In the genomic region with DNA sequence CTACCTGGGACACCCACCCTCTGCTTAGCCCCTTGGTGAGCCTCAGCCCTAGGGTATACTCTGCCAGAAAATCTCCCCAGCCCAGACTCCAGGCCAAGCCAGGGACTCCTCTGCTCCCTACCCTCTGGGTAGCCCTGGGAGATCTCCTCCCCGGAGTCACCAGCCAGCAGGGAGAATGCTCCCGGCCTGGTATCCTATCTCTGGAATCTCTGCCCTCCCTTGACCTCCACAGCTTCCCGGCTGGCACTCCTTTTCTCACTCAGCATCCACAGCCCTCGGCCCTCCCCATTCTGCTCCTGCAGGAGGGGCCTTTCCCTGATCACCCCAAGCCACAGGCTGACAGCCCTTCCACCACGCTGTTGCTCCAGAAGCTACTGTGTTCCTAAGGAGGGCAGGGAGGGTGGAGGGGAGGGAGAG, we compare ENCODE assay signal across 1 cellular context.
TF ChIP-seq lines count a peak whose summit lies in the region.

No MANE protein-coding gene starts in this region.

TF ChIP-seq in HepG2, 621 proteins besides CTCF, POLR2A, EP300 and RAD21 (continues in another document):
- TF ChIP-seq, protein P1, sequence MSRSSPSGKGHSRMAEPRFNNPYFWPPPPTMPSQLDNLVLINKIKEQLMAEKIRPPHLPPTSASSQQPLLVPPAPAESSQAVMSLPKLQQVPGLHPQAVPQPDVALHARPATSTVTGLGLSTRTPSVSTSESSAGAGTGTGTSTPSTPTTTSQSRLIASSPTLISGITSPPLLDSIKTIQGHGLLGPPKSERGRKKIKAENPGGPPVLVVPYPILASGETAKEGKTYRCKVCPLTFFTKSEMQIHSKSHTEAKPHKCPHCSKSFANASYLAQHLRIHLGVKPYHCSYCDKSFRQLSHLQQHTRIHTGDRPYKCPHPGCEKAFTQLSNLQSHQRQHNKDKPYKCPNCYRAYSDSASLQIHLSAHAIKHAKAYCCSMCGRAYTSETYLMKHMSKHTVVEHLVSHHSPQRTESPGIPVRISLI (CRISPR knock-in tag; IDR thresholded peaks at IDR 0.05; ENCODE audit: borderline replicate concordance): no peak
- TF ChIP-seq, protein P2, sequence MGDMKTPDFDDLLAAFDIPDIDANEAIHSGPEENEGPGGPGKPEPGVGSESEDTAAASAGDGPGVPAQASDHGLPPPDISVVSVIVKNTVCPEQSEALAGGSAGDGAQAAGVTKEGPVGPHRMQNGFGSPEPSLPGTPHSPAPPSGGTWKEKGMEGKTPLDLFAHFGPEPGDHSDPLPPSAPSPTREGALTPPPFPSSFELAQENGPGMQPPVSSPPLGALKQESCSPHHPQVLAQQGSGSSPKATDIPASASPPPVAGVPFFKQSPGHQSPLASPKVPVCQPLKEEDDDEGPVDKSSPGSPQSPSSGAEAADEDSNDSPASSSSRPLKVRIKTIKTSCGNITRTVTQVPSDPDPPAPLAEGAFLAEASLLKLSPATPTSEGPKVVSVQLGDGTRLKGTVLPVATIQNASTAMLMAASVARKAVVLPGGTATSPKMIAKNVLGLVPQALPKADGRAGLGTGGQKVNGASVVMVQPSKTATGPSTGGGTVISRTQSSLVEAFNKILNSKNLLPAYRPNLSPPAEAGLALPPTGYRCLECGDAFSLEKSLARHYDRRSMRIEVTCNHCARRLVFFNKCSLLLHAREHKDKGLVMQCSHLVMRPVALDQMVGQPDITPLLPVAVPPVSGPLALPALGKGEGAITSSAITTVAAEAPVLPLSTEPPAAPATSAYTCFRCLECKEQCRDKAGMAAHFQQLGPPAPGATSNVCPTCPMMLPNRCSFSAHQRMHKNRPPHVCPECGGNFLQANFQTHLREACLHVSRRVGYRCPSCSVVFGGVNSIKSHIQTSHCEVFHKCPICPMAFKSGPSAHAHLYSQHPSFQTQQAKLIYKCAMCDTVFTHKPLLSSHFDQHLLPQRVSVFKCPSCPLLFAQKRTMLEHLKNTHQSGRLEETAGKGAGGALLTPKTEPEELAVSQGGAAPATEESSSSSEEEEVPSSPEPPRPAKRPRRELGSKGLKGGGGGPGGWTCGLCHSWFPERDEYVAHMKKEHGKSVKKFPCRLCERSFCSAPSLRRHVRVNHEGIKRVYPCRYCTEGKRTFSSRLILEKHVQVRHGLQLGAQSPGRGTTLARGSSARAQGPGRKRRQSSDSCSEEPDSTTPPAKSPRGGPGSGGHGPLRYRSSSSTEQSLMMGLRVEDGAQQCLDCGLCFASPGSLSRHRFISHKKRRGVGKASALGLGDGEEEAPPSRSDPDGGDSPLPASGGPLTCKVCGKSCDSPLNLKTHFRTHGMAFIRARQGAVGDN (CRISPR knock-in tag; IDR thresholded peaks at IDR 0.05): peak; percentile 15; the same call in 1 of the 2 replicates
- TF ChIP-seq, protein P3, sequence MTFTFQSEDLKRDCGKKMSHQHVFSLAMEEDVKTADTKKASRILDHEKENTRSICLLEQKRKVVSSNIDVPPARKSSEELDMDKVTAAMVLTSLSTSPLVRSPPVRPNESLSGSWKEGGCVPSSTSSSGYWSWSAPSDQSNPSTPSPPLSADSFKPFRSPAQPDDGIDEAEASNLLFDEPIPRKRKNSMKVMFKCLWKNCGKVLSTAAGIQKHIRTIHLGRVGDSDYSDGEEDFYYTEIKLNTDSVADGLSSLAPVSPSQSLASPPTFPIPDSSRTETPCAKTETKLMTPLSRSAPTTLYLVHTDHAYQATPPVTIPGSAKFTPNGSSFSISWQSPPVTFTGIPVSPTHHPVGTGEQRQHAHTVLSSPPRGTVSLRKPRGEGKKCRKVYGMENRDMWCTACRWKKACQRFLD (CRISPR knock-in tag; IDR thresholded peaks at IDR 0.05; ENCODE audit: borderline replicate concordance): 0 out of 2 replicates have a peak, but pooled peaks have one; percentile 9
- no peak for TF ChIP-seq ZNF83 (CRISPR knock-in tag; IDR thresholded peaks at IDR 0.05; ENCODE audit: borderline replicate concordance)
- TF ChIP-seq ZMYM3 (CRISPR knock-in tag; IDR thresholded peaks at IDR 0.05): no peak
- 0 out of 2 replicates have a peak, but pooled peaks have one; percentile 40 for TF ChIP-seq NR2F2 (IDR thresholded peaks at IDR 0.05; ENCODE audit: borderline replicate concordance, low read depth)
- peak; percentile 15; the same call in 1 of the 2 replicates for TF ChIP-seq ZNF746 (CRISPR knock-in tag; IDR thresholded peaks at IDR 0.05)
- TF ChIP-seq RARA (CRISPR knock-in tag; IDR thresholded peaks at IDR 0.05): peak; percentile 46; the same call in 1 of the 2 replicates
- 0 out of 2 replicates have a peak, but pooled peaks have one; percentile 29 for TF ChIP-seq ZNF598 (CRISPR knock-in tag; IDR thresholded peaks at IDR 0.05; ENCODE audit: borderline replicate concordance)
- TF ChIP-seq, protein P4, sequence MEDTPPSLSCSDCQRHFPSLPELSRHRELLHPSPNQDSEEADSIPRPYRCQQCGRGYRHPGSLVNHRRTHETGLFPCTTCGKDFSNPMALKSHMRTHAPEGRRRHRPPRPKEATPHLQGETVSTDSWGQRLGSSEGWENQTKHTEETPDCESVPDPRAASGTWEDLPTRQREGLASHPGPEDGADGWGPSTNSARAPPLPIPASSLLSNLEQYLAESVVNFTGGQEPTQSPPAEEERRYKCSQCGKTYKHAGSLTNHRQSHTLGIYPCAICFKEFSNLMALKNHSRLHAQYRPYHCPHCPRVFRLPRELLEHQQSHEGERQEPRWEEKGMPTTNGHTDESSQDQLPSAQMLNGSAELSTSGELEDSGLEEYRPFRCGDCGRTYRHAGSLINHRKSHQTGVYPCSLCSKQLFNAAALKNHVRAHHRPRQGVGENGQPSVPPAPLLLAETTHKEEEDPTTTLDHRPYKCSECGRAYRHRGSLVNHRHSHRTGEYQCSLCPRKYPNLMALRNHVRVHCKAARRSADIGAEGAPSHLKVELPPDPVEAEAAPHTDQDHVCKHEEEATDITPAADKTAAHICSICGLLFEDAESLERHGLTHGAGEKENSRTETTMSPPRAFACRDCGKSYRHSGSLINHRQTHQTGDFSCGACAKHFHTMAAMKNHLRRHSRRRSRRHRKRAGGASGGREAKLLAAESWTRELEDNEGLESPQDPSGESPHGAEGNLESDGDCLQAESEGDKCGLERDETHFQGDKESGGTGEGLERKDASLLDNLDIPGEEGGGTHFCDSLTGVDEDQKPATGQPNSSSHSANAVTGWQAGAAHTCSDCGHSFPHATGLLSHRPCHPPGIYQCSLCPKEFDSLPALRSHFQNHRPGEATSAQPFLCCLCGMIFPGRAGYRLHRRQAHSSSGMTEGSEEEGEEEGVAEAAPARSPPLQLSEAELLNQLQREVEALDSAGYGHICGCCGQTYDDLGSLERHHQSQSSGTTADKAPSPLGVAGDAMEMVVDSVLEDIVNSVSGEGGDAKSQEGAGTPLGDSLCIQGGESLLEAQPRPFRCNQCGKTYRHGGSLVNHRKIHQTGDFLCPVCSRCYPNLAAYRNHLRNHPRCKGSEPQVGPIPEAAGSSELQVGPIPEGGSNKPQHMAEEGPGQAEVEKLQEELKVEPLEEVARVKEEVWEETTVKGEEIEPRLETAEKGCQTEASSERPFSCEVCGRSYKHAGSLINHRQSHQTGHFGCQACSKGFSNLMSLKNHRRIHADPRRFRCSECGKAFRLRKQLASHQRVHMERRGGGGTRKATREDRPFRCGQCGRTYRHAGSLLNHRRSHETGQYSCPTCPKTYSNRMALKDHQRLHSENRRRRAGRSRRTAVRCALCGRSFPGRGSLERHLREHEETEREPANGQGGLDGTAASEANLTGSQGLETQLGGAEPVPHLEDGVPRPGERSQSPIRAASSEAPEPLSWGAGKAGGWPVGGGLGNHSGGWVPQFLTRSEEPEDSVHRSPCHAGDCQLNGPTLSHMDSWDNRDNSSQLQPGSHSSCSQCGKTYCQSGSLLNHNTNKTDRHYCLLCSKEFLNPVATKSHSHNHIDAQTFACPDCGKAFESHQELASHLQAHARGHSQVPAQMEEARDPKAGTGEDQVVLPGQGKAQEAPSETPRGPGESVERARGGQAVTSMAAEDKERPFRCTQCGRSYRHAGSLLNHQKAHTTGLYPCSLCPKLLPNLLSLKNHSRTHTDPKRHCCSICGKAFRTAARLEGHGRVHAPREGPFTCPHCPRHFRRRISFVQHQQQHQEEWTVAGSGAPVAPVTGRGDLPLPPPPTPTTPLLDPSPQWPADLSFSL (CRISPR knock-in tag; IDR thresholded peaks at IDR 0.05): 0 out of 2 replicates have a peak, but pooled peaks have one; percentile 9
- no peak for TF ChIP-seq SOX6 (IDR thresholded peaks at IDR 0.05)
- TF ChIP-seq SOX6 (CRISPR knock-in tag; IDR thresholded peaks at IDR 0.05): no peak
- TF ChIP-seq, protein P5, sequence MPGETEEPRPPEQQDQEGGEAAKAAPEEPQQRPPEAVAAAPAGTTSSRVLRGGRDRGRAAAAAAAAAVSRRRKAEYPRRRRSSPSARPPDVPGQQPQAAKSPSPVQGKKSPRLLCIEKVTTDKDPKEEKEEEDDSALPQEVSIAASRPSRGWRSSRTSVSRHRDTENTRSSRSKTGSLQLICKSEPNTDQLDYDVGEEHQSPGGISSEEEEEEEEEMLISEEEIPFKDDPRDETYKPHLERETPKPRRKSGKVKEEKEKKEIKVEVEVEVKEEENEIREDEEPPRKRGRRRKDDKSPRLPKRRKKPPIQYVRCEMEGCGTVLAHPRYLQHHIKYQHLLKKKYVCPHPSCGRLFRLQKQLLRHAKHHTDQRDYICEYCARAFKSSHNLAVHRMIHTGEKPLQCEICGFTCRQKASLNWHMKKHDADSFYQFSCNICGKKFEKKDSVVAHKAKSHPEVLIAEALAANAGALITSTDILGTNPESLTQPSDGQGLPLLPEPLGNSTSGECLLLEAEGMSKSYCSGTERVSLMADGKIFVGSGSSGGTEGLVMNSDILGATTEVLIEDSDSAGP (CRISPR knock-in tag; IDR thresholded peaks at IDR 0.05; ENCODE audit: borderline replicate concordance): peak; percentile 54; the same call in 1 of the 2 replicates
- peak; percentile 13; the same call in 1 of the 2 replicates for TF ChIP-seq JUN (CRISPR knock-in tag; IDR thresholded peaks at IDR 0.05)
- TF ChIP-seq, protein P6, sequence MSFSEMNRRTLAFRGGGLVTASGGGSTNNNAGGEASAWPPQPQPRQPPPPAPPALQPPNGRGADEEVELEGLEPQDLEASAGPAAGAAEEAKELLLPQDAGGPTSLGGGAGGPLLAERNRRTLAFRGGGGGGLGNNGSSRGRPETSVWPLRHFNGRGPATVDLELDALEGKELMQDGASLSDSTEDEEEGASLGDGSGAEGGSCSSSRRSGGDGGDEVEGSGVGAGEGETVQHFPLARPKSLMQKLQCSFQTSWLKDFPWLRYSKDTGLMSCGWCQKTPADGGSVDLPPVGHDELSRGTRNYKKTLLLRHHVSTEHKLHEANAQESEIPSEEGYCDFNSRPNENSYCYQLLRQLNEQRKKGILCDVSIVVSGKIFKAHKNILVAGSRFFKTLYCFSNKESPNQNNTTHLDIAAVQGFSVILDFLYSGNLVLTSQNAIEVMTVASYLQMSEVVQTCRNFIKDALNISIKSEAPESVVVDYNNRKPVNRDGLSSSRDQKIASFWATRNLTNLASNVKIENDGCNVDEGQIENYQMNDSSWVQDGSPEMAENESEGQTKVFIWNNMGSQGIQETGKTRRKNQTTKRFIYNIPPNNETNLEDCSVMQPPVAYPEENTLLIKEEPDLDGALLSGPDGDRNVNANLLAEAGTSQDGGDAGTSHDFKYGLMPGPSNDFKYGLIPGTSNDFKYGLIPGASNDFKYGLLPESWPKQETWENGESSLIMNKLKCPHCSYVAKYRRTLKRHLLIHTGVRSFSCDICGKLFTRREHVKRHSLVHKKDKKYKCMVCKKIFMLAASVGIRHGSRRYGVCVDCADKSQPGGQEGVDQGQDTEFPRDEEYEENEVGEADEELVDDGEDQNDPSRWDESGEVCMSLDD (CRISPR knock-in tag; IDR thresholded peaks at IDR 0.05; ENCODE audit: borderline replicate concordance): no peak
- TF ChIP-seq KMT2B (CRISPR knock-in tag; IDR thresholded peaks at IDR 0.05): peak; percentile 9; the same call in 1 of the 2 replicates
- TF ChIP-seq, protein P7, sequence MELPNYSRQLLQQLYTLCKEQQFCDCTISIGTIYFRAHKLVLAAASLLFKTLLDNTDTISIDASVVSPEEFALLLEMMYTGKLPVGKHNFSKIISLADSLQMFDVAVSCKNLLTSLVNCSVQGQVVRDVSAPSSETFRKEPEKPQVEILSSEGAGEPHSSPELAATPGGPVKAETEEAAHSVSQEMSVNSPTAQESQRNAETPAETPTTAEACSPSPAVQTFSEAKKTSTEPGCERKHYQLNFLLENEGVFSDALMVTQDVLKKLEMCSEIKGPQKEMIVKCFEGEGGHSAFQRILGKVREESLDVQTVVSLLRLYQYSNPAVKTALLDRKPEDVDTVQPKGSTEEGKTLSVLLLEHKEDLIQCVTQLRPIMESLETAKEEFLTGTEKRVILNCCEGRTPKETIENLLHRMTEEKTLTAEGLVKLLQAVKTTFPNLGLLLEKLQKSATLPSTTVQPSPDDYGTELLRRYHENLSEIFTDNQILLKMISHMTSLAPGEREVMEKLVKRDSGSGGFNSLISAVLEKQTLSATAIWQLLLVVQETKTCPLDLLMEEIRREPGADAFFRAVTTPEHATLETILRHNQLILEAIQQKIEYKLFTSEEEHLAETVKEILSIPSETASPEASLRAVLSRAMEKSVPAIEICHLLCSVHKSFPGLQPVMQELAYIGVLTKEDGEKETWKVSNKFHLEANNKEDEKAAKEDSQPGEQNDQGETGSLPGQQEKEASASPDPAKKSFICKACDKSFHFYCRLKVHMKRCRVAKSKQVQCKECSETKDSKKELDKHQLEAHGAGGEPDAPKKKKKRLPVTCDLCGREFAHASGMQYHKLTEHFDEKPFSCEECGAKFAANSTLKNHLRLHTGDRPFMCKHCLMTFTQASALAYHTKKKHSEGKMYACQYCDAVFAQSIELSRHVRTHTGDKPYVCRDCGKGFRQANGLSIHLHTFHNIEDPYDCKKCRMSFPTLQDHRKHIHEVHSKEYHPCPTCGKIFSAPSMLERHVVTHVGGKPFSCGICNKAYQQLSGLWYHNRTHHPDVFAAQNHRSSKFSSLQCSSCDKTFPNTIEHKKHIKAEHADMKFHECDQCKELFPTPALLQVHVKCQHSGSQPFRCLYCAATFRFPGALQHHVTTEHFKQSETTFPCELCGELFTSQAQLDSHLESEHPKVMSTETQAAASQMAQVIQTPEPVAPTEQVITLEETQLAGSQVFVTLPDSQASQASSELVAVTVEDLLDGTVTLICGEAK (IDR thresholded peaks at IDR 0.05): no peak
- TF ChIP-seq, protein P7 (CRISPR knock-in tag; IDR thresholded peaks at IDR 0.05): peak; percentile 72
